14 cellular contexts compared by ENCODE assay signal in genomic region chr1:179976970-179977651, GRCh38. TPM values are rescaled to one million over a fixed set of nuclear protein-coding genes. Genes with fewer than 3 reads are reported as not detected.
DNase-seq lines count a peak whose midpoint lies in the region; ATAC-seq, FAIRE-seq and TF ChIP-seq lines count a peak whose summit lies in the region.
"Had no signal": no experiment of that assay in that cellular context is flagged by ENCODE, and none has a peak within 500 bp of the region (broad histone marks: within the 10 kb centered on the region; RNA-seq: fewer than 3 reads in every experiment).

No MANE protein-coding gene starts in this region.

- H3K4me3 ChIP-seq in CD4-positive, alpha-beta memory T cell (ENCODE audit: low read length in 2 of 2): no peak overlapping the region
- H3K4me3 ChIP-seq in K562 (no peak overlapping the region), HepG2 (replicated peaks in 1 of 3; ENCODE audit: insufficient read depth in 1 of 3, low read depth in 2 of 3, low read length in 3 of 3) (no peak overlapping the region)
- H3K4me3 ChIP-seq: body of pancreas had no signal

- intact Hi-C loops in CD4-positive, alpha-beta memory T cell (cut with micrococcal nuclease): no loop called here
- intact Hi-C loops in K562 (cut with micrococcal nuclease) (no loop called here), HepG2 (cut with micrococcal nuclease; ENCODE audit: unreplicated experiment) (no loop called here)

- peaks cover 3 to 15% of the 10 kb centered on the region in 2 donors for H3K36me3 Mint-ChIP-seq in CD4-positive, alpha-beta memory T cell
- H3K36me3 Mint-ChIP-seq: natural killer cell had no signal

- H3K4me1 ChIP-seq in CD4-positive, alpha-beta memory T cell (ENCODE audit: insufficient read depth, low read length): peaks cover 24% of the 10 kb centered on the region
- H3K4me1 ChIP-seq in K562 (replicated peaks in 1 of 2; ENCODE audit: control insufficient read depth in 2 of 2, insufficient read depth in 2 of 2, low read length in 2 of 2) (peaks cover 12 to 23% of the 10 kb centered on the region in 2 experiments; a peak in 4 of 5 replicates), HepG2 (ENCODE audit: insufficient read depth, low read length) (peaks cover 12% of the 10 kb centered on the region)

- H2AFZ ChIP-seq in K562 (ENCODE audit: low read depth, low read length): no peak overlapping the region
- no peak overlapping the region for H2AFZ ChIP-seq in HepG2 (ENCODE audit: low read length)

- CTCF ChIA-PET in CD4-positive, alpha-beta memory T cell (lab: Charles Lee; ENCODE audit: partially characterized antibody): interaction anchor here (0.7 to 1.5 kb wide), 5 partner anchors 8 to 167 kb away, joined by 3 to 4 read pairs (median 3); no protein-coding TSS in a partner anchor
- CTCF ChIA-PET in K562 (lab: Yijun Ruan, JAX; ENCODE audit: low intra/inter-chr PET ratio) (no interaction called here), HepG2 (lab: Yijun Ruan, JAX; ENCODE audit: low intra/inter-chr PET ratio, low total read pairs) (no interaction called here)

- no peaks in the 10 kb centered on the region for H3K36me3 ChIP-seq in CD4-positive, alpha-beta memory T cell (ENCODE audit: insufficient read depth, low read length)
- peaks cover 2% of the 10 kb centered on the region; the same call in 1 of the 3 replicates for H3K36me3 ChIP-seq in K562 (ENCODE audit: control insufficient read depth, insufficient read depth, low read length)
- 0 out of 5 replicates have a peak, but pooled peaks cover 0 to 3% of the 10 kb centered on the region in 2 experiments for H3K36me3 ChIP-seq in HepG2 (replicated peaks in 1 of 2; ENCODE audit: control insufficient read depth in 1 of 2, insufficient read depth in 2 of 2, low read length in 2 of 2)

- H3K4me2 ChIP-seq in K562 (ENCODE audit: insufficient read depth, low read length): no peak overlapping the region
- H3K4me2 ChIP-seq in HepG2 (ENCODE audit: low read depth, low read length): no peak overlapping the region

- H3K4me3 Mint-ChIP-seq in CD4-positive, alpha-beta memory T cell: peak overlapping the region in 5 of 8 donors; percentile 0 to 17 (median 11)
- H3K4me3 Mint-ChIP-seq: activated naive CD4-positive, alpha-beta T cell treated with anti-CD3 and anti-CD28 coated beads for 36 hours; natural killer cell had no signal

- peaks cover 0 to 4% (median 0%) of the 10 kb centered on the region in 8 donors for H3K9me3 Mint-ChIP-seq in CD4-positive, alpha-beta memory T cell
- H3K9me3 Mint-ChIP-seq: natural killer cell had no signal

- H3K9me1 ChIP-seq in K562 (ENCODE audit: control insufficient read depth, insufficient read depth, low read length): no peaks in the 10 kb centered on the region

- H3K79me2 ChIP-seq in K562 (ENCODE audit: control insufficient read depth, insufficient read depth, low read length): peaks cover 93% of the 10 kb centered on the region
- H3K79me2 ChIP-seq in HepG2 (ENCODE audit: insufficient read depth, low read length): peaks cover 64% of the 10 kb centered on the region

- POLR2A ChIA-PET in CD4-positive, alpha-beta memory T cell (lab: Charles Lee; ENCODE audit: partially characterized antibody): interaction anchor here (2.9 kb wide), 1 partner anchor 23 kb away, joined by 9 read pairs; the partner anchor contains the start of gene CEP350
- POLR2A ChIA-PET in K562 (lab: Yijun Ruan, JAX) (interaction anchor here (0.6 to 2.2 kb wide), 10 partner anchors 10 to 193 kb away, joined by 3 to 9 read pairs (median 4); partner anchors contain the start of gene TOR1AIP2), HepG2 (lab: Yijun Ruan, JAX) (no interaction called here)

- TF ChIP-seq CTCF in K562 (IDR thresholded peaks at IDR 0.05 in 2 of 3, conservative IDR thresholded peaks at IDR 0.05 in 1 of 3; ENCODE audit: insufficient read depth in 2 of 3, low read depth in 1 of 3, low read length in 3 of 3) (no peak), HepG2 (CRISPR knock-in tag; IDR thresholded peaks at IDR 0.05) (no peak)

- no peak for TF ChIP-seq RAD21 in K562 (CRISPR knock-in tag; conservative IDR thresholded peaks at IDR 0.05 in 1 of 2, IDR thresholded peaks at IDR 0.05 in 1 of 2)
- no peak for TF ChIP-seq RAD21 in HepG2 (CRISPR knock-in tag; IDR thresholded peaks at IDR 0.05)

- no peak for DNase-seq in CD4-positive, alpha-beta memory T cell
- DNase-seq in H54 (ENCODE audit: insufficient read length, low spot score) (no peak), K562 (ENCODE audit: extremely low read depth in 1 of 4, low spot score in 3 of 4) (peak in 1 of 4 experiments; percentile 44), HepG2 (ENCODE audit: low spot score) (no peak), GM19239 (ENCODE audit: insufficient read length, low spot score) (no peak)
- no peak for DNase-seq in activated naive CD4-positive, alpha-beta T cell (lab: John Stamatoyannopoulos, UW)
- no peak for DNase-seq in activated T-cell treated with anti-CD3 and anti-CD28 coated beads, Interleukin-2, amount 50 U/mL, for 1 hour
- DNase-seq: activated CD4-positive, CD25-positive, alpha-beta regulatory T cell treated with anti-CD3 and anti-CD28 coated beads, Interleukin-2, amount 50 U/mL, for 72 hours; activated naive CD4-positive, alpha-beta T cell treated with anti-CD3 and anti-CD28 coated beads for 36 hours; body of pancreas; effector CD4-positive, alpha-beta T cell; natural killer cell; stimulated activated CD4-positive, alpha-beta T cell treated with anti-CD3 and anti-CD28 coated beads, Interleukin-1b, Interleukin-23, amount 100 ng/mL, for 48 hours had no signal

- no peak for TF ChIP-seq POLR2A in H54 (IDR thresholded peaks at IDR 0.05; ENCODE audit: low read depth, low read length)
- TF ChIP-seq POLR2A in K562 (conservative IDR thresholded peaks at IDR 0.05): no peak
- no peak for TF ChIP-seq POLR2A in HepG2 (IDR thresholded peaks at IDR 0.05; ENCODE audit: insufficient read depth in 1 of 2, low read depth in 2 of 2, low read length in 2 of 2)

- BruUV-seq in K562 (replicated peaks; lab: Mats Ljungman, UMichigan) (no TSS peak), HepG2 (replicated peaks; lab: Mats Ljungman, UMichigan) (no TSS peak)

- in situ Hi-C loops in K562 (cut with MboI): no loop called here
- in situ Hi-C loops in HepG2 (cut with HindIII; ENCODE audit: extremely low pct_ligation_motif_present, low pct_unique_long_range_greater_than_20kb): no loop called here

- ATAC-seq in K562 (peak; percentile 81), HepG2 (peak; percentile 36; the same call in 2 of the 3 replicates)
- ATAC-seq: body of pancreas, natural killer cell had no signal

- no peaks in the 10 kb centered on the region for H3K9me3 ChIP-seq in CD4-positive, alpha-beta memory T cell (ENCODE audit: control insufficient read depth in 1 of 2, low read length in 2 of 2)
- H3K9me3 ChIP-seq in K562 (replicated peaks; ENCODE audit: control insufficient read depth, insufficient read depth, low read depth, low read length) (no peaks in the 10 kb centered on the region), HepG2 (ENCODE audit: low read length) (0 out of 2 replicates have a peak, but pooled peaks cover 3% of the 10 kb centered on the region)
- H3K9me3 ChIP-seq: body of pancreas had no signal

- H3K27me3 Mint-ChIP-seq in CD4-positive, alpha-beta memory T cell: no peaks in the 10 kb centered on the region

- H3K9ac ChIP-seq in K562 (ENCODE audit: insufficient read depth in 1 of 2, low read depth in 2 of 2, low read length in 2 of 2): no peak overlapping the region
- H3K9ac ChIP-seq in HepG2 (ENCODE audit: insufficient read depth, low read depth, low read length): no peak overlapping the region

- 68% methylated on average over 4 of the region's 4 CpGs for WGBS in K562 (ENCODE audit: insufficient coverage, low coverage, missing lambda C conversion rate)
- WGBS in HepG2 (ENCODE audit: low lambda C conversion rate): 98% methylated on average over 4 of the region's 4 CpGs

- no peak overlapping the region for H3K27ac ChIP-seq in CD4-positive, alpha-beta memory T cell (ENCODE audit: low read depth, low read length)
- H3K27ac ChIP-seq in K562 (ENCODE audit: extremely low read depth, low read depth, low read length) (peak overlapping the region; percentile 43; the same call in 1 of the 3 replicates), HepG2 (ENCODE audit: extremely low read length, insufficient read depth, low read length) (no peak overlapping the region)
- H3K27ac ChIP-seq: RWPE1 had no signal

- TF ChIP-seq EP300 in K562 (IDR thresholded peaks at IDR 0.05; ENCODE audit: low read length) (no peak), HepG2 (IDR thresholded peaks at IDR 0.05; ENCODE audit: low read depth in 2 of 2, low read length in 2 of 2) (no peak), HepG2 (CRISPR knock-in tag; IDR thresholded peaks at IDR 0.05; ENCODE audit: borderline replicate concordance) (no peak)

- FAIRE-seq in H54 (lab: Jason Lieb, UNC) (peak; percentile 53), K562 (lab: Jason Lieb, UNC) (no peak), HepG2 (lab: Jason Lieb, UNC) (no peak), GM19239 (lab: Jason Lieb, UNC) (no peak)

- H3K27ac Mint-ChIP-seq in CD4-positive, alpha-beta memory T cell: peak overlapping the region in 3 of 7 donors; percentile 39 to 62 (median 52)
- H3K27ac Mint-ChIP-seq: activated naive CD4-positive, alpha-beta T cell treated with anti-CD3 and anti-CD28 coated beads for 36 hours had no signal

- H4K20me1 ChIP-seq in K562 (replicated peaks; ENCODE audit: control insufficient read depth, insufficient read depth, low read length) (peaks cover 2% of the 10 kb centered on the region; the same call in 1 of the 2 replicates), HepG2 (ENCODE audit: insufficient read depth, low read length) (peaks cover 3% of the 10 kb centered on the region; the same call in 1 of the 2 replicates)

- H3K27me3 ChIP-seq in CD4-positive, alpha-beta memory T cell (ENCODE audit: insufficient read depth, low read length): no peaks in the 10 kb centered on the region
- H3K27me3 ChIP-seq in K562 (ENCODE audit: control insufficient read depth in 2 of 2, insufficient read depth in 2 of 2, low read length in 2 of 2): no peaks in the 10 kb centered on the region
- no peaks in the 10 kb centered on the region for H3K27me3 ChIP-seq in HepG2 (ENCODE audit: control insufficient read depth in 1 of 2, insufficient read depth in 2 of 2, low read length in 2 of 2)
- H3K27me3 ChIP-seq: body of pancreas had no signal

- peaks cover 34 to 74% (median 63%) of the 10 kb centered on the region in 4 donors for H3K4me1 Mint-ChIP-seq in CD4-positive, alpha-beta memory T cell

RNA-seq across cellular contexts. Expression of gene CEP350, which starts 22.5 kb away (rescaled TPM):
- total RNA-seq in CD4-positive, alpha-beta memory T cell: 10 to 100 TPM; 86.2 to 99.4 TPM
- 10 to 100 TPM in 1 of 2 donors, 1 to 10 TPM in 1; 9.3 to 65.9 TPM for polyA plus RNA-seq in CD4-positive, alpha-beta memory T cell
- 27.4 and 114 TPM in 2 replicates for total RNA-seq in K562 (2011; cell fraction: chromatin; rRNA removed; ENCODE audit: low replicate concordance)
- total RNA-seq in K562 (2011; cell fraction: nucleolus; rRNA removed): 19.5 and 31.2 TPM in 2 replicates
- 38.1 and 40.1 TPM in 2 replicates for total RNA-seq in K562 (2011; cell fraction: nucleoplasm; rRNA removed)
- total RNA-seq in K562 (2014; rRNA removed) (30.4 and 34.2 TPM in 2 replicates), K562 (2014; rRNA removed; fragmentation: Illumina TruSeq; extraction: Trizol) (56.0 and 66.8 TPM in 2 replicates), K562 (2015; rRNA removed; fragmentation: Illumina TruSeq; extraction: Trizol) (57.7 and 64.3 TPM in 2 replicates), K562 (2021) (39.5 and 42.2 TPM in 2 replicates), HepG2 (2016; rRNA removed; fragmentation: Illumina TruSeq; extraction: Trizol) (35.9 and 46.6 TPM in 2 replicates)
- polyA plus RNA-seq in K562 (2011; rRNA removed) (17.7 and 23.3 TPM in 2 replicates), K562 (2014; fragmentation: Illumina TruSeq; extraction: Trizol) (23.0 and 28.0 TPM in 2 replicates), K562 (2014; fragmentation: Nextera tagmentation; extraction: Ambion mirVana) (1 to 10 TPM; 8.3 to 8.7 TPM), K562 (2014; rRNA removed) (17.1 and 20.4 TPM in 2 replicates), HepG2 (2011; rRNA removed) (6.1 and 7.6 TPM in 2 replicates)
- 4.5 and 8.3 TPM in 2 replicates for polyA plus RNA-seq in K562 (2011; cell fraction: cytosol; rRNA removed)
- polyA plus RNA-seq in K562 (2011; cell fraction: nucleus; rRNA removed): 13.5 and 20.3 TPM in 2 replicates
- 17.6 and 18.7 TPM in 2 replicates for polyA plus RNA-seq in K562 (2012)
- polyA minus RNA-seq in K562 (2011; rRNA and poly(A)+ RNA removed): 94.1 and 107 TPM in 2 replicates
- polyA minus RNA-seq in K562 (2011; cell fraction: cytosol; rRNA and poly(A)+ RNA removed): 29.8 and 44.2 TPM in 2 replicates
- 34.6 and 77.2 TPM in 2 replicates for polyA minus RNA-seq in K562 (2011; cell fraction: nucleus; rRNA and poly(A)+ RNA removed)
- total RNA-seq in HepG2 (2016; cell fraction: cytosol; rRNA removed; fragmentation: Illumina TruSeq; extraction: Trizol; ENCODE audit: low read depth): 13.1 and 13.7 TPM in 2 replicates
- total RNA-seq in HepG2 (2016; cell fraction: insoluble cytoplasmic fraction; rRNA removed; fragmentation: Illumina TruSeq; extraction: Trizol): 32.1 and 46.7 TPM in 2 replicates
- total RNA-seq in HepG2 (2016; cell fraction: membrane; rRNA removed; fragmentation: Illumina TruSeq; extraction: Trizol): 15.1 and 16.1 TPM in 2 replicates
- total RNA-seq in HepG2 (2016; cell fraction: nucleus; rRNA removed; fragmentation: Illumina TruSeq; extraction: Trizol): 45.6 and 46.3 TPM in 2 replicates
- 3.3 and 5.5 TPM in 2 replicates for polyA plus RNA-seq in HepG2 (2011; cell fraction: cytosol; rRNA removed)
- 5.1 and 6.1 TPM in 2 replicates for polyA plus RNA-seq in HepG2 (2011; cell fraction: nucleus; rRNA removed)
- polyA plus RNA-seq in HepG2 (2012): 10.6 and 13.8 TPM in 2 replicates
- polyA plus RNA-seq in HepG2 (2016; cell fraction: cytosol; fragmentation: Illumina TruSeq; extraction: Trizol; ENCODE audit: low read depth): 0.24 and 0.28 TPM in 2 replicates
- 13.0 and 15.4 TPM in 2 replicates for polyA plus RNA-seq in HepG2 (2016; cell fraction: insoluble cytoplasmic fraction; fragmentation: Illumina TruSeq; extraction: Trizol; ENCODE audit: low read depth)
- polyA plus RNA-seq in HepG2 (2016; cell fraction: membrane; fragmentation: Illumina TruSeq; extraction: Trizol; ENCODE audit: low read depth): 1.1 TPM in 2 replicates
- 17.2 and 17.7 TPM in 2 replicates for polyA plus RNA-seq in HepG2 (2016; cell fraction: nucleus; fragmentation: Illumina TruSeq; extraction: Trizol; ENCODE audit: insufficient read depth, low read depth)
- polyA minus RNA-seq in HepG2 (2011; rRNA and poly(A)+ RNA removed; ENCODE audit: low replicate concordance): 14.7 and 47.0 TPM in 2 replicates
- polyA minus RNA-seq in HepG2 (2011; cell fraction: cytosol; rRNA and poly(A)+ RNA removed): 26.8 and 27.3 TPM in 2 replicates
- polyA minus RNA-seq in HepG2 (2011; cell fraction: nucleus; rRNA and poly(A)+ RNA removed): 52.7 and 66.4 TPM in 2 replicates
